8 cellular contexts compared by ENCODE assay signal in genomic region chr1:10494754-10495474, GRCh38. TPM values are rescaled to one million over a fixed set of nuclear protein-coding genes. Genes with fewer than 3 reads are reported as not detected.
A peak's percentile ranks its signal among the peaks of the same experiment; 100 is the strongest.
DNase-seq lines count a peak whose midpoint lies in the region; ATAC-seq and TF ChIP-seq lines count a peak whose summit lies in the region.

No MANE protein-coding gene starts in this region.

- POLR2A ChIA-PET in BJ (lab: Charles Lee) = no interaction called here

- no peak for DNase-seq in BJ (ENCODE audit: low read depth)
- DNase-seq in NCI-H526 (lab: John Stamatoyannopoulos, UW) = peak; percentile 22 to 57
- peak; percentile 82 for DNase-seq in activated CD4-positive, alpha-beta T cell treated with anti-CD3 and anti-CD28 coated beads, Interleukin-2, amount 50 U/mL, for 1 hour
- peak; percentile 88 for DNase-seq in ecto neural progenitor cell (ENCODE audit: low spot score)
- peak; percentile 81 for DNase-seq in medulla oblongata (ENCODE audit: extremely low spot score)
- peak; percentile 61 to 70 (median 67) for DNase-seq in stimulated activated CD4-positive, alpha-beta T cell treated with anti-CD3 and anti-CD28 coated beads, TNF-alpha, amount 100 ng/mL, for 48 hours (ENCODE audit: low read depth in 3 of 3)

- H3K27me3 ChIP-seq in BJ (ENCODE audit: control insufficient read depth, insufficient read depth, low read length) = no peaks in the 10 kb centered on the region

- TF ChIP-seq CTCF in BJ (IDR thresholded peaks at IDR 0.05; ENCODE audit: insufficient read depth, low read depth, low read length) = peak; percentile 95

- CTCF ChIA-PET in BJ (lab: Yijun Ruan, JAX) = interaction anchor here (0.5 to 12.7 kb wide), 49 partner anchors 9 to 483 kb away, joined by 3 to 180 read pairs (median 4); partner anchors contain the start of genes CENPS, CORT, DFFA and PEX14

- peak overlapping the region; percentile 33 for H3K4me3 ChIP-seq in BJ (ENCODE audit: low read depth, low read length)

- ATAC-seq in GM19043 (IDR thresholded peaks at IDR 0.05; ENCODE audit: low read depth, unreplicated experiment) = peak; percentile 64
- ATAC-seq in HG03354 (IDR thresholded peaks at IDR 0.05; ENCODE audit: poor library complexity, severe bottlenecking, unreplicated experiment) = peak; percentile 75

- peaks cover 2% of the 10 kb centered on the region; the same call in 1 of the 2 replicates for H3K36me3 ChIP-seq in BJ (ENCODE audit: control insufficient read depth, insufficient read depth, low read length)

RNA-seq across cellular contexts. Expression of gene PEX14, which starts 20.2 kb away (rescaled TPM):
- polyA plus RNA-seq in BJ (2011; rRNA removed) = 3.3 and 10.1 TPM in 2 replicates
- 4.8 and 5.7 TPM in 2 replicates for polyA minus RNA-seq in BJ (2011; rRNA and poly(A)+ RNA removed)

RNA-seq across cellular contexts. Expression of gene DFFA, which starts 22.6 kb away (rescaled TPM):
- 33.2 and 33.8 TPM in 2 replicates for polyA plus RNA-seq in BJ (2011; rRNA removed)
- polyA minus RNA-seq in BJ (2011; rRNA and poly(A)+ RNA removed) = 23.5 and 31.6 TPM in 2 replicates

RNA-seq across cellular contexts. Expression of gene CORT, which starts 45.1 kb away (rescaled TPM):
- 0.12 TPM in 1 of 2 replicates, not detected in the other for polyA plus RNA-seq in BJ (2011; rRNA removed)
- polyA minus RNA-seq in BJ (2011; rRNA and poly(A)+ RNA removed) = not detected in 2 replicates
